ENCODE assay signal across 28 cellular contexts in the genomic region with DNA sequence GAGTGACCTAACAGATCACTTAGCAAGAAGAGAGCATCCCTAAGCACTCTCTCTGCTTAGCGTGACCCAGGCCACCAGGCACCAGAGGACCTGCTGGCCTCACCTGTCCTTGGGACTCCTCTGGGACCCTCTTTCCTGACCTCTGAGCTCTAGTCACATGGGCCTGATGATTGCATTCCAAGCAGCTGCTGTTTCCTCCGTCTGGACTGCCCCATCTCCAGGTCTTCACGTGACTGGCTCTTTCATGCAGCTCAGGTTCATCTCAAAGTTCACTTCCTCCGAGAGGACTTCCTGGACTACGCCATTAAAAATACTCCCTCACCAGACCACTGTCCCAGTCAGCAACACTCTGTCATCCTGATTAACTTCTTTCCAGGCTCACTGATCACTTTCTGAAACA. TPM values are rescaled to one million over a fixed set of nuclear protein-coding genes. Genes with fewer than 3 reads are reported as not detected.
"Had no signal": no experiment of that assay in that cellular context is flagged by ENCODE, and none has a peak within 500 bp of the region (broad histone marks: within the 10 kb centered on the region; RNA-seq: fewer than 3 reads in every experiment).

No MANE protein-coding gene starts in this region.

- H3K4me3 ChIP-seq: cardiac muscle cell, SK-N-MC had no signal

- H3K36me3 ChIP-seq: cardiac muscle cell had no signal

- H3K27me3 ChIP-seq: cardiac muscle cell had no signal

- FAIRE-seq: astrocyte had no signal

- DNase-seq: activated CD4-positive, alpha-beta memory T cell treated with anti-CD3 and anti-CD28 coated beads for 36 hours; activated CD4-positive, alpha-beta T cell treated with anti-CD3 and anti-CD28 coated beads, Interleukin-2, amount 10 ng/mL, durations not matched to agents 7 days and 5 days; activated CD4-positive, CD25-positive, alpha-beta regulatory T cell; activated CD8-positive, alpha-beta memory T cell treated with anti-CD3 and anti-CD28 coated beads for 24 hours; activated effector memory CD4-positive, alpha-beta T cell treated with anti-CD3 and anti-CD28 coated beads, Interleukin-2, amount 50 U/mL, for 16 hours; activated naive CD4-positive, alpha-beta T cell treated with Interleukin-2 at 50 U/mL for 16 hours; activated T-cell treated with anti-CD3 and anti-CD28 coated beads, Interleukin-2, amount 50 U/mL, for 4 hours; amygdala; Karpas-422; NCI-H1048; NCI-H146; NCI-H187 treated with DMSO at 0.1 percent for 48 hours; NCI-H2107; NCI-H2171 treated with DMSO at 0.1 percent for 48 hours; NCI-H226; NCI-H526 treated with DMSO at 0.1 percent for 48 hours; NCI-H82; OCI-M1; RPMI8226; T-helper 1 cell had no signal

- H3K27ac ChIP-seq: cardiac muscle cell, SK-N-MC, VCaP had no signal

- ATAC-seq: activated T-cell treated with anti-CD3 and anti-CD28 coated beads, Interleukin-2, amount 50 U/mL, for 4 hours; Panc1; Right ventricle myocardium inferior had no signal

RNA-seq across cellular contexts. Expression of a gene that starts 2.9 kb away (rescaled TPM):
- total RNA-seq: activated CD4-positive, alpha-beta memory T cell treated with anti-CD3 and anti-CD28 coated beads for 36 hours; activated CD4-positive, alpha-beta T cell treated with anti-CD3 and anti-CD28 coated beads, Interleukin-2, amount 10 ng/mL, durations not matched to agents 7 days and 5 days; activated T-cell treated with anti-CD3 and anti-CD28 coated beads, Interleukin-2, amount 50 U/mL, for 4 hours; astrocyte; cardiac muscle cell; NCI-H460; Right ventricle myocardium inferior; T-helper 2 cell treated with Interferon-gamma antibody and Interleukin-4, amounts not matched to agents 100 ng/mL and 5 ng/mL, for 36 hours had no signal
- polyA plus RNA-seq: cardiac muscle cell had no signal
